In genomic region chr1:7460807-7461206, GRCh38 we compare ENCODE assay signal across 18 cellular contexts.
"Had no signal": no experiment of that assay in that cellular context is flagged by ENCODE, and none has a peak within 500 bp of the region (broad histone marks: within the 10 kb centered on the region; RNA-seq: fewer than 3 reads in every experiment).

No MANE protein-coding gene starts in this region.

- FAIRE-seq: urothelium cell line had no signal

- H3K4me3 Mint-ChIP-seq: activated naive CD8-positive, alpha-beta T cell treated with anti-CD3 and anti-CD28 coated beads, Interleukin-2, amount 50 U/mL, for 24 hours; effector memory CD8-positive, alpha-beta T cell; stimulated activated naive B cell treated with anti-CD40 and anti-IgM and Interleukin-4, amounts not matched to agents 10 μg/mL and 1 μg/mL and 100 μg/mL, for 72 hours; T-helper 2 cell treated with Interferon-gamma antibody and Interleukin-4, amounts not matched to agents 5 μg/mL and 100 μg/mL, for 36 hours had no signal

- H3K9me3 Mint-ChIP-seq: activated naive CD8-positive, alpha-beta T cell treated with anti-CD3 and anti-CD28 coated beads, Interleukin-2, amount 50 U/mL, for 24 hours; effector memory CD8-positive, alpha-beta T cell; stimulated activated naive B cell treated with anti-CD40 and anti-IgM and Interleukin-4, amounts not matched to agents 10 μg/mL and 1 μg/mL and 100 μg/mL, for 72 hours; T-helper 2 cell treated with Interferon-gamma antibody and Interleukin-4, amounts not matched to agents 5 μg/mL and 100 μg/mL, for 36 hours had no signal

- H3K27ac Mint-ChIP-seq: activated naive CD8-positive, alpha-beta T cell treated with anti-CD3 and anti-CD28 coated beads, Interleukin-2, amount 50 U/mL, for 24 hours; effector memory CD8-positive, alpha-beta T cell; stimulated activated naive B cell treated with anti-CD40 and anti-IgM and Interleukin-4, amounts not matched to agents 10 μg/mL and 1 μg/mL and 100 μg/mL, for 72 hours; T-helper 2 cell treated with Interferon-gamma antibody and Interleukin-4, amounts not matched to agents 5 μg/mL and 100 μg/mL, for 36 hours had no signal

- H3K79me2 ChIP-seq: parathyroid adenoma had no signal

- H3K36me3 ChIP-seq: breast epithelium, heart left ventricle, tibial artery had no signal

- H3K9me3 ChIP-seq: breast epithelium, heart left ventricle, tibial artery had no signal

- H3K27me3 ChIP-seq: breast epithelium, heart left ventricle, tibial artery had no signal

- H3K9ac ChIP-seq: parathyroid adenoma had no signal

- DNase-seq: activated CD4-positive, alpha-beta T cell treated with anti-CD3 and anti-CD28 coated beads for 1 hour; activated CD4-positive, alpha-beta T cell treated with anti-CD3 and anti-CD28 coated beads, Interleukin-2, amount 50 U/mL, for 4 hours; activated naive CD4-positive, alpha-beta T cell treated with Interleukin-2 at 50 U/mL for 16 hours; activated naive CD8-positive, alpha-beta T cell treated with anti-CD3 and anti-CD28 coated beads, Interleukin-2, amount 50 U/mL, for 24 hours; activated T-cell treated with anti-CD3 and anti-CD28 coated beads for 4 hours; aorta; dermis blood vessel endothelial cell; effector memory CD8-positive, alpha-beta T cell; foreskin melanocyte; heart left ventricle; stimulated activated CD4-positive, alpha-beta T cell treated with anti-CD3 and anti-CD28 coated beads, Interleukin-4, amount 100 ng/mL, for 1 hour; stimulated activated naive B cell treated with anti-CD40 and anti-IgM and Interleukin-4, amounts not matched to agents 10 μg/mL and 1 μg/mL and 100 μg/mL, for 72 hours; tibial artery had no signal

- H3K36me3 Mint-ChIP-seq: stimulated activated naive B cell treated with anti-CD40 and anti-IgM and Interleukin-4, amounts not matched to agents 10 μg/mL and 1 μg/mL and 100 μg/mL, for 72 hours had no signal

- H3K4me3 ChIP-seq: breast epithelium, heart left ventricle, tibial artery had no signal

- H3K27ac ChIP-seq: breast epithelium, epithelial cell of prostate, heart left ventricle, parathyroid adenoma, tibial artery had no signal

- H2AFZ ChIP-seq: parathyroid adenoma had no signal

- H3K4me1 Mint-ChIP-seq: activated naive CD8-positive, alpha-beta T cell treated with anti-CD3 and anti-CD28 coated beads, Interleukin-2, amount 50 U/mL, for 24 hours had no signal

- H3K4me1 ChIP-seq: breast epithelium, heart left ventricle, tibial artery had no signal
